Comparison of ENCODE assay signal across 1 cellular context in genomic region chrX:13153796-13154195, GRCh38.
TF ChIP-seq lines count a peak whose summit lies in the region.

No MANE protein-coding gene starts in this region.

TF ChIP-seq in K562, 482 proteins besides CTCF, POLR2A, EP300 and RAD21 (continued from another document):
- TF ChIP-seq ZBTB26 (CRISPR knock-in tag; IDR thresholded peaks at IDR 0.05): no peak
- TF ChIP-seq ZNF445 (CRISPR knock-in tag; IDR thresholded peaks at IDR 0.05; ENCODE audit: low read depth): no peak
- TF ChIP-seq ZNF174 (CRISPR knock-in tag; IDR thresholded peaks at IDR 0.05): no peak
- no peak for TF ChIP-seq E2F1 (CRISPR knock-in tag; IDR thresholded peaks at IDR 0.05)
- no peak for TF ChIP-seq BHLHE40 (IDR thresholded peaks at IDR 0.05; ENCODE audit: low read length)
- no peak for TF ChIP-seq STAG1 (CRISPR knock-in tag; IDR thresholded peaks at IDR 0.05; ENCODE audit: borderline replicate concordance)
- no peak for TF ChIP-seq ZNF449 (CRISPR knock-in tag; IDR thresholded peaks at IDR 0.05)
- no peak for TF ChIP-seq ZNF512 (tag; IDR thresholded peaks at IDR 0.05)
- TF ChIP-seq PATZ1 (CRISPR knock-in tag; IDR thresholded peaks at IDR 0.05; ENCODE audit: borderline replicate concordance): no peak
- no peak for TF ChIP-seq HDAC3 (IDR thresholded peaks at IDR 0.05; ENCODE audit: borderline replicate concordance, partially characterized antibody)
- peak; percentile 60 for TF ChIP-seq ATF3 (IDR thresholded peaks at IDR 0.05)
- no peak for TF ChIP-seq ATF3 (CRISPR knock-in tag; conservative IDR thresholded peaks at IDR 0.05)
- TF ChIP-seq NFXL1 (CRISPR knock-in tag; IDR thresholded peaks at IDR 0.05): no peak
- TF ChIP-seq USF2 (CRISPR knock-in tag; IDR thresholded peaks at IDR 0.05): no peak
- 0 out of 2 replicates have a peak, but pooled peaks have one; percentile 8 for TF ChIP-seq JUN (IDR thresholded peaks at IDR 0.05; ENCODE audit: borderline replicate concordance, low read depth, low read length)
- TF ChIP-seq JUN (CRISPR knock-in tag; IDR thresholded peaks at IDR 0.05; ENCODE audit: borderline replicate concordance): no peak
- no peak for TF ChIP-seq MGA (IDR thresholded peaks at IDR 0.05)
- no peak for TF ChIP-seq ATF4 (CRISPR knock-in tag; IDR thresholded peaks at IDR 0.05)
- TF ChIP-seq ZNF224 (CRISPR knock-in tag; IDR thresholded peaks at IDR 0.05): no peak
- no peak for TF ChIP-seq ZNF589 (CRISPR knock-in tag; IDR thresholded peaks at IDR 0.05; ENCODE audit: low read depth)
- TF ChIP-seq HNRNPH1 (optimal IDR thresholded peaks at IDR 0.05; ENCODE audit: low read depth, low read length): no peak
- no peak for TF ChIP-seq CBX8 (IDR thresholded peaks at IDR 0.05; ENCODE audit: borderline replicate concordance, extremely low read depth, low read depth, low read length, poor library complexity, severe bottlenecking)
- TF ChIP-seq SMARCB1 (IDR thresholded peaks at IDR 0.05; ENCODE audit: insufficient read length, low read depth): no peak
- no peak for TF ChIP-seq XRCC5 (IDR thresholded peaks at IDR 0.05; ENCODE audit: low read depth, low read length)
- TF ChIP-seq KAT7 (CRISPR knock-in tag; IDR thresholded peaks at IDR 0.05; ENCODE audit: borderline replicate concordance): no peak
- TF ChIP-seq KAT8 (IDR thresholded peaks at IDR 0.05; ENCODE audit: low read depth): no peak
- TF ChIP-seq TRIM24 (IDR thresholded peaks at IDR 0.05): peak in 1 of 2 experiments; percentile 41; a peak in 1 of 4 replicates
- no peak for TF ChIP-seq MLX (CRISPR knock-in tag; conservative IDR thresholded peaks at IDR 0.05)
- peak; percentile 60 for TF ChIP-seq FOSL1 (tag; conservative IDR thresholded peaks at IDR 0.05)
- TF ChIP-seq ZNF707 (CRISPR knock-in tag; conservative IDR thresholded peaks at IDR 0.05): no peak
- TF ChIP-seq KDM5B (IDR thresholded peaks at IDR 0.05; ENCODE audit: insufficient replicate concordance, low read depth, low read length): no peak
